In the genomic region with DNA sequence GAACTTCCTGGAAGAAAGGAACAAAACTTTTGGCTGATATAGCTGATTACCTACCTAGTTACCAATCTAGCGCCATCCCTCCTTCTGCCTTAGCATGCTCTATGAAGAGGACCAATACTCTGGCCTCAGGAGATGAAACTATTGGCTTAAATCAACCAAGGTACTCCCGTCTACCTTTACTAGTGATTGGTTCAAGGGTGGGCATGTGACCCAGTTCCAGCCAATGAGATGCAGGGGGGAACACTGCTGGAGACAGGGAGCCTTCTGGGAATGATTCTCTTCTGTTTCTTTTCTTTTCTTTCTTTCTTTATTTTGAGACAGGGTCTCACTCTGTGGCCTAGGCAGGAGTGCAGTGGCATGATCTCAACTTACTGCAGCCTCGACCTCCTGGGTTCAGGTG, we compare ENCODE assay signal across 17 cellular contexts.
DNase-seq lines count a peak whose midpoint lies in the region; ATAC-seq and TF ChIP-seq lines count a peak whose summit lies in the region.
"Had no signal": no experiment of that assay in that cellular context is flagged by ENCODE, and none has a peak within 500 bp of the region (broad histone marks: within the 10 kb centered on the region; RNA-seq: fewer than 3 reads in every experiment).

No MANE protein-coding gene starts in this region.

- TF ChIP-seq CTCF in HEK293 (tag by site-specific recombination; IDR thresholded peaks at IDR 0.05), result no peak
- no peak for TF ChIP-seq CTCF in WTC11 (IDR thresholded peaks at IDR 0.05)
- no peak for TF ChIP-seq CTCF in neural progenitor cell (IDR thresholded peaks at IDR 0.05)

- H3K36me3 Mint-ChIP-seq in WTC11 (no peaks in the 10 kb centered on the region), neural progenitor cell (no peaks in the 10 kb centered on the region)
- no peaks in the 10 kb centered on the region for H3K36me3 Mint-ChIP-seq in naive thymus-derived CD4-positive, alpha-beta T cell
- H3K36me3 Mint-ChIP-seq: CD14-positive monocyte; CD4-positive, alpha-beta memory T cell had no signal

- H3K4me1 Mint-ChIP-seq in WTC11 (peaks cover 8% of the 10 kb centered on the region), neural progenitor cell (peaks cover 80% of the 10 kb centered on the region)
- peaks cover 0 to 8% (median 6%) of the 10 kb centered on the region in 7 donors for H3K4me1 Mint-ChIP-seq in naive thymus-derived CD4-positive, alpha-beta T cell
- H3K4me1 Mint-ChIP-seq: CD4-positive, alpha-beta memory T cell had no signal

- no peak for TF ChIP-seq RAD21 in Ishikawa (IDR thresholded peaks at IDR 0.05; ENCODE audit: low read depth)

- H3K9me3 ChIP-seq in HEK293 (ENCODE audit: control insufficient read depth, insufficient read depth, low read depth, low read length) (no peaks in the 10 kb centered on the region), neural progenitor cell (ENCODE audit: low read depth) (no peaks in the 10 kb centered on the region)
- no peaks in the 10 kb centered on the region for H3K9me3 ChIP-seq in naive thymus-derived CD4-positive, alpha-beta T cell (ENCODE audit: control insufficient read depth in 2 of 3, low read length in 3 of 3)

- H3K27ac ChIP-seq in HEK293 (ENCODE audit: extremely low read depth, low read depth, low read length) (no peak overlapping the region), neural progenitor cell (no peak overlapping the region)
- H3K27ac ChIP-seq in naive thymus-derived CD4-positive, alpha-beta T cell (ENCODE audit: low read depth, low read length), result no peak overlapping the region

- no peaks in the 10 kb centered on the region for H3K9me3 Mint-ChIP-seq in WTC11
- no peaks in the 10 kb centered on the region for H3K9me3 Mint-ChIP-seq in neural progenitor cell
- H3K9me3 Mint-ChIP-seq in naive thymus-derived CD4-positive, alpha-beta T cell, result peaks cover 0 to 2% (median 0%) of the 10 kb centered on the region in 11 donors
- H3K9me3 Mint-ChIP-seq: CD4-positive, alpha-beta memory T cell; H9 had no signal

- H3K36me3 ChIP-seq in HEK293 (ENCODE audit: control insufficient read depth in 2 of 2, insufficient read depth in 1 of 2, low read length in 2 of 2), result no peaks in the 10 kb centered on the region
- H3K36me3 ChIP-seq in neural progenitor cell, result no peaks in the 10 kb centered on the region
- no peaks in the 10 kb centered on the region for H3K36me3 ChIP-seq in naive thymus-derived CD4-positive, alpha-beta T cell (ENCODE audit: control insufficient read depth in 2 of 3, insufficient read depth in 3 of 3, low read length in 3 of 3)

- peaks cover 22% of the 10 kb centered on the region for H3F3A ChIP-seq in neural progenitor cell (ENCODE audit: low read depth)

- CTCF ChIA-PET in HEK293 (lab: Yijun Ruan, JAX) (interaction anchor here (1.1 to 2.9 kb wide), 5 partner anchors 8 to 120 kb away, joined by 3 to 11 read pairs (median 6); no protein-coding TSS in a partner anchor), WTC11 (lab: Charles Lee) (interaction anchor here (2.4 kb wide), 1 partner anchor 219 kb away, joined by 7 read pairs; no protein-coding TSS in a partner anchor)
- CTCF ChIA-PET in naive thymus-derived CD4-positive, alpha-beta T cell (lab: Charles Lee), result interaction anchor here (0.5 kb wide), 2 partner anchors 191 to 1686 kb away, joined by 3 read pairs; no protein-coding TSS in a partner anchor

- intact Hi-C loops in naive thymus-derived CD4-positive, alpha-beta T cell (cut with micrococcal nuclease), result no loop called here

- no peak overlapping the region for H3K4me3 ChIP-seq in HEK293 (ENCODE audit: low read depth, low read length)
- H3K4me3 ChIP-seq in neural progenitor cell, result no peak overlapping the region
- no peak overlapping the region for H3K4me3 ChIP-seq in naive thymus-derived CD4-positive, alpha-beta T cell (ENCODE audit: low read length)

- POLR2A ChIA-PET in HEK293 (lab: Yijun Ruan, JAX), result no interaction called here
- POLR2A ChIA-PET in WTC11 (lab: Charles Lee), result no interaction called here
- POLR2A ChIA-PET in naive thymus-derived CD4-positive, alpha-beta T cell (lab: Charles Lee), result no interaction called here

- TF ChIP-seq EP300 in Ishikawa (IDR thresholded peaks at IDR 0.05; ENCODE audit: borderline replicate concordance), result no peak

- H3K4me3 Mint-ChIP-seq in WTC11 (no peak overlapping the region), neural progenitor cell (no peak overlapping the region)
- no peak overlapping the region for H3K4me3 Mint-ChIP-seq in naive thymus-derived CD4-positive, alpha-beta T cell
- H3K4me3 Mint-ChIP-seq: CD14-positive monocyte; CD4-positive, alpha-beta memory T cell; H9 had no signal

- H4K20me1 ChIP-seq in neural progenitor cell (ENCODE audit: low read depth), result no peaks in the 10 kb centered on the region

- no peak overlapping the region for H3K9ac ChIP-seq in neural progenitor cell

- H3K27ac Mint-ChIP-seq in WTC11 (no peak overlapping the region), neural progenitor cell (peak overlapping the region; percentile 46)
- no peak overlapping the region for H3K27ac Mint-ChIP-seq in naive thymus-derived CD4-positive, alpha-beta T cell

- H3K79me2 ChIP-seq in neural progenitor cell (ENCODE audit: low read depth), result no peaks in the 10 kb centered on the region

- DNase-seq in WTC11 (ENCODE audit: low spot score) (no peak), neural progenitor cell (ENCODE audit: low spot score) (no peak), NCI-H2196 treated with DMSO at 0.1 percent for 48 hours (lab: John Stamatoyannopoulos, UW; ENCODE audit: unreplicated experiment) (no peak), C1 segment of cervical spinal cord (lab: John Stamatoyannopoulos, UW) (no peak)
- no peak for DNase-seq in stimulated activated CD4-positive, alpha-beta T cell treated with anti-CD3 and anti-CD28 coated beads, Interleukin-2, amount 100 ng/mL, for 24 hours
- DNase-seq in naive thymus-derived CD4-positive, alpha-beta T cell, result no peak
- DNase-seq: AML-193; CD4-positive, alpha-beta memory T cell; DMS153; DMS79; GDM1; GOT3; H9; KG1 had no signal

- no peak overlapping the region for H3K4me2 ChIP-seq in neural progenitor cell

- no peaks in the 10 kb centered on the region for H3K4me1 ChIP-seq in HEK293 (ENCODE audit: control insufficient read depth, insufficient read depth, low read length)
- H3K4me1 ChIP-seq in neural progenitor cell, result peaks cover 39% of the 10 kb centered on the region
- no peaks in the 10 kb centered on the region for H3K4me1 ChIP-seq in naive thymus-derived CD4-positive, alpha-beta T cell (ENCODE audit: control insufficient read depth in 2 of 2, insufficient read depth in 2 of 2, low read length in 2 of 2)

- no peaks in the 10 kb centered on the region; the same call in 1 of the 2 replicates for H3K27me3 Mint-ChIP-seq in WTC11 (ENCODE audit: low read depth)
- peaks cover 11% of the 10 kb centered on the region for H3K27me3 Mint-ChIP-seq in neural progenitor cell (ENCODE audit: insufficient read depth, low read depth)
- H3K27me3 Mint-ChIP-seq in naive thymus-derived CD4-positive, alpha-beta T cell, result peaks cover 5 to 11% (median 8%) of the 10 kb centered on the region in 5 donors
- H3K27me3 Mint-ChIP-seq: CD4-positive, alpha-beta memory T cell had no signal

- no peak for ATAC-seq in WTC11
- ATAC-seq in naive thymus-derived CD4-positive, alpha-beta T cell, result no peak

- H2AFZ ChIP-seq in neural progenitor cell (replicated peaks), result no peak overlapping the region

- H3K27me3 ChIP-seq in neural progenitor cell, result no peaks in the 10 kb centered on the region
- H3K27me3 ChIP-seq in naive thymus-derived CD4-positive, alpha-beta T cell (ENCODE audit: control insufficient read depth in 2 of 2, insufficient read depth in 2 of 2, low read length in 2 of 2), result no peaks in the 10 kb centered on the region

TF ChIP-seq in HEK293, 187 proteins besides CTCF, POLR2A, EP300 and RAD21:
- no peak for TF ChIP-seq ZNF138 (tag by site-specific recombination; IDR thresholded peaks at IDR 0.05; ENCODE audit: borderline replicate concordance)
- 0 out of 2 replicates have a peak, but pooled peaks have one; percentile 16 for TF ChIP-seq SP2 (tag by site-specific recombination; IDR thresholded peaks at IDR 0.05)

TF ChIP-seq in Ishikawa, 13 proteins besides CTCF, POLR2A, EP300 and RAD21:
- peak; percentile 82 for TF ChIP-seq USF1 (IDR thresholded peaks at IDR 0.05)
- TF ChIP-seq, protein P1, sequence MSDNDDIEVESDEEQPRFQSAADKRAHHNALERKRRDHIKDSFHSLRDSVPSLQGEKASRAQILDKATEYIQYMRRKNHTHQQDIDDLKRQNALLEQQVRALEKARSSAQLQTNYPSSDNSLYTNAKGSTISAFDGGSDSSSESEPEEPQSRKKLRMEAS (IDR thresholded peaks at IDR 0.05), result no peak

TF ChIP-seq in WTC11, 78 proteins besides CTCF, POLR2A, EP300 and RAD21 (continues in another document):
- no peak for TF ChIP-seq NR1H2 (CRISPR knock-in tag; IDR thresholded peaks at IDR 0.05)
- TF ChIP-seq MXD4 (CRISPR knock-in tag; IDR thresholded peaks at IDR 0.05; ENCODE audit: borderline replicate concordance), result no peak
- TF ChIP-seq, protein P2, sequence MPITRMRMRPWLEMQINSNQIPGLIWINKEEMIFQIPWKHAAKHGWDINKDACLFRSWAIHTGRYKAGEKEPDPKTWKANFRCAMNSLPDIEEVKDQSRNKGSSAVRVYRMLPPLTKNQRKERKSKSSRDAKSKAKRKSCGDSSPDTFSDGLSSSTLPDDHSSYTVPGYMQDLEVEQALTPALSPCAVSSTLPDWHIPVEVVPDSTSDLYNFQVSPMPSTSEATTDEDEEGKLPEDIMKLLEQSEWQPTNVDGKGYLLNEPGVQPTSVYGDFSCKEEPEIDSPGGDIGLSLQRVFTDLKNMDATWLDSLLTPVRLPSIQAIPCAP (CRISPR knock-in tag; IDR thresholded peaks at IDR 0.05), result no peak
- TF ChIP-seq ZNF512 (CRISPR knock-in tag; IDR thresholded peaks at IDR 0.05; ENCODE audit: borderline replicate concordance), result no peak
- TF ChIP-seq USF1 (CRISPR knock-in tag; IDR thresholded peaks at IDR 0.05), result peak; percentile 67
